Comparison of ENCODE assay signal across 8 cellular contexts in genomic region chr14:64760146-64760755, GRCh38. TPM values are rescaled to one million over a fixed set of nuclear protein-coding genes. Genes with fewer than 3 reads are reported as not detected.
DNase-seq lines count a peak whose midpoint lies in the region; ATAC-seq, FAIRE-seq and TF ChIP-seq lines count a peak whose summit lies in the region.

No MANE protein-coding gene starts in this region.

- POLR2A ChIA-PET in CD8-positive, alpha-beta memory T cell (lab: Charles Lee), result no interaction called here

- peaks cover 80 to 90% (median 86%) of the 10 kb centered on the region in 3 donors for H3K4me1 Mint-ChIP-seq in CD8-positive, alpha-beta memory T cell

- H3K36me3 Mint-ChIP-seq in CD8-positive, alpha-beta memory T cell, result no peaks in the 10 kb centered on the region

- CTCF ChIA-PET in CD8-positive, alpha-beta memory T cell (lab: Charles Lee), result interaction anchor here (1.3 to 2.4 kb wide), 3 partner anchors 12 to 90 kb away, joined by 3 to 11 read pairs (median 7); no protein-coding TSS in a partner anchor

- H3K4me3 Mint-ChIP-seq in CD8-positive, alpha-beta memory T cell, result peak overlapping the region in 5 of 7 donors; percentile 2 to 58 (median 36)

- in situ Hi-C loops in astrocyte of the cerebellum (cut with HindIII; ENCODE audit: low sequenced_read_pairs), result no loop called here

- H3K27ac Mint-ChIP-seq in CD8-positive, alpha-beta memory T cell, result peak overlapping the region; percentile 8 to 95 (median 80)

- no peak for ATAC-seq in GM18867 (IDR thresholded peaks at IDR 0.05; ENCODE audit: unreplicated experiment)
- no peak for ATAC-seq in GM19324 (IDR thresholded peaks at IDR 0.05; ENCODE audit: low FRiP score, unreplicated experiment)

- FAIRE-seq in islet of Langerhans (lab: Jason Lieb, UNC), result peak; percentile 9

- peaks cover 68% of the 10 kb centered on the region for H3K4me1 ChIP-seq in CD8-positive, alpha-beta memory T cell (ENCODE audit: insufficient read depth, low read length)

- no peak overlapping the region for H3K4me3 ChIP-seq in CD8-positive, alpha-beta memory T cell (ENCODE audit: low read length)
- H3K4me3 ChIP-seq in astrocyte of the cerebellum (ENCODE audit: low read depth, low read length), result no peak overlapping the region

- H3K27ac ChIP-seq in CD8-positive, alpha-beta memory T cell (ENCODE audit: low read depth, low read length), result no peak overlapping the region

- TF ChIP-seq CTCF in astrocyte of the cerebellum (IDR thresholded peaks at IDR 0.05; ENCODE audit: low read depth, low read length, missing control alignments), result peak; percentile 75

- H3K36me3 ChIP-seq in CD8-positive, alpha-beta memory T cell (ENCODE audit: insufficient read depth, low read length), result no peaks in the 10 kb centered on the region

- H3K27me3 ChIP-seq in CD8-positive, alpha-beta memory T cell (ENCODE audit: insufficient read depth, low read length, poor library complexity, severe bottlenecking), result no peaks in the 10 kb centered on the region

- H3K27me3 Mint-ChIP-seq in CD8-positive, alpha-beta memory T cell, result peaks cover 4 to 8% of the 10 kb centered on the region in 2 donors

- H3K9me3 ChIP-seq in CD8-positive, alpha-beta memory T cell (ENCODE audit: low read length), result no peaks in the 10 kb centered on the region

- H3K9me3 Mint-ChIP-seq in CD8-positive, alpha-beta memory T cell, result no peaks in the 10 kb centered on the region

- DNase-seq in CD8-positive, alpha-beta memory T cell, result peak; percentile 11 to 61 (median 53)
- DNase-seq in HT-29 (ENCODE audit: low spot score) (peak; percentile 38), T follicular helper cell (ENCODE audit: low read depth) (peak; percentile 44), astrocyte of the cerebellum (ENCODE audit: low read depth) (no peak)
- peak in 2 of 3 experiments; percentile 26 to 60 for DNase-seq in stimulated activated CD4-positive, alpha-beta T cell treated with anti-CD3 and anti-CD28 coated beads, TNF-alpha, amount 100 ng/mL, for 24 hours (ENCODE audit: low read depth in 3 of 3)

RNA-seq across cellular contexts. Expression of gene PLEKHG3, which starts 56.0 kb away (rescaled TPM):
- total RNA-seq in CD8-positive, alpha-beta memory T cell, result 1 to 10 TPM; 4.9 to 5.0 TPM
- 61.1 TPM for polyA plus RNA-seq in CD8-positive, alpha-beta memory T cell
- total RNA-seq in HT-29 (2014; rRNA removed; shearing (Covaris generic)), result 59.2 and 62.9 TPM in 2 replicates

Comparison
In these comparisons a context has a peak if more than half of its experiments do, and no peak if none do; other contexts are left out.
1. RNA of gene PLEKHG3, which starts 56.0 kb away (total RNA-seq): 59.2 to 62.9 TPM in HT-29; 4.9 to 5.0 TPM in CD8-positive, alpha-beta memory T cell; every median in the first group is over 10 times any median in the second.